Comparison of ENCODE assay signal across 24 cellular contexts in the genomic region with DNA sequence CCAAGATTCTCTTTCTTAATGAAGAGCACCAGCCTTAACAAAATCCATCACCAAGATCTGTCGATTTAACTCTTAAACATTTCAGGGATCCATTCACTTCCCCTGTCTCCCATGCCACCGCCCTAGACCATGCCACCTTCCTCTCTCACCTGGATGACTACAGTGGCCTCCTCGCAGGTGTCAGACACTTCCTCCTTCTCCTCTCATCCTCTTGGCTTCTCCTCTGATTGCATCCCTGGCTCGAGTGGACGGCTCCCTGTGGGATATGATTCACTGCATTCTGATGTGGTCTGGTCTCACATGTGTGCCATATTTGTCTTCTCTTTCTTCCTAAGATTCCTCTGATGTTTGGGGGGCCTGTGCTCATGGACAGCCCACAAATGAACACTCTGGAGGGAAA.
A peak's percentile ranks its signal among the peaks of the same experiment; 100 is the strongest.
DNase-seq lines count a peak whose midpoint lies in the region; ATAC-seq and TF ChIP-seq lines count a peak whose summit lies in the region.
"Had no signal": no experiment of that assay in that cellular context is flagged by ENCODE, and none has a peak within 500 bp of the region (broad histone marks: within the 10 kb centered on the region; RNA-seq: fewer than 3 reads in every experiment).

No MANE protein-coding gene starts in this region.

- intact Hi-C loops in Caco-2 (cut with micrococcal nuclease; ENCODE audit: unreplicated experiment) (no loop called here), PC-9 (cut with micrococcal nuclease; ENCODE audit: unreplicated experiment) (no loop called here)

- H3K9me3 ChIP-seq in Caco-2: peaks cover 8% of the 10 kb centered on the region
- H3K9me3 ChIP-seq in PC-9 (ENCODE audit: insufficient read depth, low read depth): peaks cover 5% of the 10 kb centered on the region; the same call in 1 of the 2 replicates
- H3K9me3 ChIP-seq in trophoblast cell (ENCODE audit: insufficient read depth, low read depth, low read length): peaks cover 22% of the 10 kb centered on the region

- H3K4me1 ChIP-seq in Caco-2: peaks cover 34% of the 10 kb centered on the region
- peaks cover 19% of the 10 kb centered on the region for H3K4me1 ChIP-seq in PC-9 (replicated peaks; ENCODE audit: insufficient read depth)
- peaks cover 17 to 19% of the 10 kb centered on the region in 2 experiments for H3K4me1 ChIP-seq in trophoblast cell (ENCODE audit: control insufficient read depth in 1 of 2, insufficient read depth in 2 of 2, low read length in 2 of 2)

- no peaks in the 10 kb centered on the region for H3K9me2 ChIP-seq in PC-9 (ENCODE audit: insufficient read depth)

- H3K9me3 Mint-ChIP-seq in Caco-2 (ENCODE audit: unreplicated experiment) (peaks cover 30% of the 10 kb centered on the region), endothelial cell (ENCODE audit: unreplicated experiment) (peaks cover 8% of the 10 kb centered on the region)

- TF ChIP-seq CTCF in Caco-2 (IDR thresholded peaks at IDR 0.05; ENCODE audit: insufficient read depth in 1 of 2, low read depth in 1 of 2, low read length in 1 of 2, severe bottlenecking in 1 of 2, unreplicated experiment in 1 of 2) (no peak), PC-9 (conservative IDR thresholded peaks at IDR 0.05) (no peak), endothelial cell (IDR thresholded peaks at IDR 0.05; ENCODE audit: unreplicated experiment) (no peak)

- H3K4me2 ChIP-seq in PC-9 (peak overlapping the region; percentile 63), trophoblast cell (ENCODE audit: low read length) (no peak overlapping the region)

- H2BK120ac ChIP-seq in trophoblast cell (ENCODE audit: insufficient read depth, low read length, poor library complexity): peak overlapping the region; percentile 47

- H3K27ac Mint-ChIP-seq in Caco-2 (ENCODE audit: unreplicated experiment): peak overlapping the region; percentile 73
- H3K27ac Mint-ChIP-seq in endothelial cell (ENCODE audit: unreplicated experiment): no peak overlapping the region
- H3K27ac Mint-ChIP-seq: CD8-positive, alpha-beta T cell; HFFc6 had no signal

- no peaks in the 10 kb centered on the region for H4K20me1 ChIP-seq in PC-9 (ENCODE audit: insufficient read depth)

- H3K4ac ChIP-seq in trophoblast cell (ENCODE audit: low read depth, low read length): no peak overlapping the region

- no peak overlapping the region for H3K23ac ChIP-seq in trophoblast cell (ENCODE audit: low read length)

- no CpG with 5 or more reads among the region's 5 CpGs for WGBS in trophoblast cell (ENCODE audit: extremely low coverage, insufficient coverage, insufficient read length)

- peaks cover 8% of the 10 kb centered on the region for H3K79me1 ChIP-seq in trophoblast cell (ENCODE audit: low read length)

- DNase-seq in Caco-2 (no peak), PC-9 (peak in 1 of 2 experiments; percentile 70), endothelial cell (ENCODE audit: low spot score) (no peak), trophoblast cell (peak in 1 of 2 donors; percentile 56), H7 (no peak)
- DNase-seq in stimulated activated CD4-positive, alpha-beta T cell treated with anti-CD3 and anti-CD28 coated beads, Interleukin-15, amount 100 ng/mL, for 24 hours: no peak
- DNase-seq in activated CD4-positive, alpha-beta T cell treated with anti-CD3 and anti-CD28 coated beads, Interleukin-2, amount 50 U/mL, for 1 hour: no peak
- DNase-seq: AML-193; C1 segment of cervical spinal cord; Calu3; CD8-positive, alpha-beta T cell; GF-D8; HFFc6; MM.1S; NCI-H1048; NCI-H1417 treated with DMSO at 0.1 percent for 48 hours; NCI-H2081; NCI-H2171; NCI-H345; NCI-H524; NCI-H774; NK-92 treated with Interleukin-12 subunit alpha and Interleukin-12 subunit beta, amount 100 ng/mL, for 24 hours had no signal

- H3K14ac ChIP-seq in trophoblast cell (ENCODE audit: low read length): peak overlapping the region; percentile 33

- no peak overlapping the region for H4K12ac ChIP-seq in trophoblast cell (ENCODE audit: low read depth, low read length)

- BruUV-seq in Caco-2 (replicated peaks; lab: Mats Ljungman, UMichigan) (no TSS peak), PC-9 (replicated peaks; lab: Mats Ljungman, UMichigan) (no TSS peak)

- peaks cover 32% of the 10 kb centered on the region for H3K4me1 Mint-ChIP-seq in Caco-2 (ENCODE audit: low read depth, unreplicated experiment)
- no peaks in the 10 kb centered on the region for H3K4me1 Mint-ChIP-seq in endothelial cell (ENCODE audit: unreplicated experiment)

- H2AFZ ChIP-seq in PC-9 (peak overlapping the region; percentile 63; the same call in 1 of the 2 replicates), trophoblast cell (ENCODE audit: insufficient read depth, low read length, poor library complexity) (no peak overlapping the region)

- POLR2A ChIA-PET in Caco-2 (lab: Charles Lee) (no interaction called here), PC-9 (lab: Charles Lee; ENCODE audit: unreplicated experiment) (no interaction called here)

- H3K18ac ChIP-seq in trophoblast cell (ENCODE audit: low read length): no peak overlapping the region

- peak overlapping the region; percentile 40 for H4K8ac ChIP-seq in trophoblast cell (ENCODE audit: low read depth, low read length)

- H3K36me3 Mint-ChIP-seq in Caco-2 (ENCODE audit: insufficient read depth, unreplicated experiment) (peaks cover 12% of the 10 kb centered on the region), endothelial cell (ENCODE audit: low read depth, unreplicated experiment) (peaks cover 12% of the 10 kb centered on the region)
- H3K36me3 Mint-ChIP-seq: CD8-positive, alpha-beta T cell had no signal

- peak overlapping the region; percentile 38 for H4K91ac ChIP-seq in trophoblast cell (ENCODE audit: low read depth, low read length)

- H2BK12ac ChIP-seq in trophoblast cell (ENCODE audit: low read length): peak overlapping the region; percentile 59

- H3K36me3 ChIP-seq in Caco-2 (ENCODE audit: control insufficient read depth, insufficient read depth, low read length): no peaks in the 10 kb centered on the region
- H3K36me3 ChIP-seq in PC-9 (ENCODE audit: low read depth): no peaks in the 10 kb centered on the region
- H3K36me3 ChIP-seq in trophoblast cell (ENCODE audit: control insufficient read depth in 1 of 2, insufficient read depth in 2 of 2, low read length in 2 of 2): peaks cover 4 to 7% of the 10 kb centered on the region in 2 experiments
- no peaks in the 10 kb centered on the region for H3K36me3 ChIP-seq in H7 (replicated peaks; ENCODE audit: control insufficient read depth, insufficient read depth, low read length)

- H3K79me2 ChIP-seq in PC-9 (ENCODE audit: low read depth) (no peaks in the 10 kb centered on the region), trophoblast cell (ENCODE audit: control insufficient read depth, insufficient read depth, low read length, poor library complexity) (no peaks in the 10 kb centered on the region)

- CTCF ChIA-PET in Caco-2 (lab: Charles Lee) (no interaction called here), PC-9 (lab: Charles Lee) (no interaction called here)

- H3K4me3 Mint-ChIP-seq in Caco-2 (ENCODE audit: unreplicated experiment): no peak overlapping the region
- H3K4me3 Mint-ChIP-seq in endothelial cell (ENCODE audit: unreplicated experiment): peak overlapping the region; percentile 0
- H3K4me3 Mint-ChIP-seq: CD8-positive, alpha-beta T cell; HFFc6 had no signal

- peak overlapping the region; percentile 62 for H2BK5ac ChIP-seq in trophoblast cell (ENCODE audit: low read depth, low read length, poor library complexity)

- peaks cover 9% of the 10 kb centered on the region; the same call in 1 of the 2 replicates for H3F3A ChIP-seq in PC-9 (ENCODE audit: insufficient read depth, low read depth)

- ATAC-seq in GM21447 (IDR thresholded peaks at IDR 0.05; ENCODE audit: unreplicated experiment): no peak
- ATAC-seq: CD8-positive, alpha-beta T cell; Right ventricle myocardium inferior had no signal

- no peak overlapping the region for H3K4me3 ChIP-seq in Caco-2 (ENCODE audit: low read depth, low read length)
- no peak overlapping the region for H3K4me3 ChIP-seq in PC-9
- H3K4me3 ChIP-seq in trophoblast cell (ENCODE audit: low read depth, low read length): no peak overlapping the region
- H3K4me3 ChIP-seq in H7 (ENCODE audit: insufficient read depth, low read depth, low read length): no peak overlapping the region

- H3K9ac ChIP-seq in trophoblast cell (ENCODE audit: low read length): no peak overlapping the region

- H3K27me3 Mint-ChIP-seq in Caco-2 (ENCODE audit: insufficient read depth, unreplicated experiment): no peaks in the 10 kb centered on the region
- peaks cover 3% of the 10 kb centered on the region for H3K27me3 Mint-ChIP-seq in endothelial cell (ENCODE audit: unreplicated experiment)

- H2AK5ac ChIP-seq in trophoblast cell (ENCODE audit: low read length): peak overlapping the region; percentile 32

- no peaks in the 10 kb centered on the region for H3K27me3 ChIP-seq in Caco-2 (replicated peaks; ENCODE audit: control insufficient read depth, insufficient read depth, low read length)
- H3K27me3 ChIP-seq in PC-9 (ENCODE audit: insufficient read depth, low read depth): no peaks in the 10 kb centered on the region
- H3K27me3 ChIP-seq in trophoblast cell (ENCODE audit: insufficient read depth, low read length): no peaks in the 10 kb centered on the region
- no peaks in the 10 kb centered on the region for H3K27me3 ChIP-seq in H7 (ENCODE audit: control insufficient read depth, insufficient read depth, low read length)

- H3K27ac ChIP-seq in PC-9 (peak overlapping the region; percentile 80), trophoblast cell (ENCODE audit: low read depth, low read length) (peak overlapping the region; percentile 28)
